In genomic region chr6:95804847-95805541, GRCh38 we compare ENCODE assay signal across 1 cellular context.
A peak's percentile ranks its signal among the peaks of the same experiment; 100 is the strongest.
TF ChIP-seq lines count a peak whose summit lies in the region.

No MANE protein-coding gene starts in this region.

TF ChIP-seq in GM12878, 131 proteins besides CTCF, POLR2A, EP300 and RAD21 (continued from another document):
- TF ChIP-seq CREM (IDR thresholded peaks at IDR 0.05; ENCODE audit: low read depth) (peak; percentile 24; the same call in 1 of the 2 replicates), RUNX3 (IDR thresholded peaks at IDR 0.05; ENCODE audit: low read length) (peak; percentile 91), RB1 (IDR thresholded peaks at IDR 0.05; ENCODE audit: borderline replicate concordance) (no peak), TBL1XR1 (IDR thresholded peaks at IDR 0.05; ENCODE audit: low read depth, low read length) (no peak), ZZZ3 (IDR thresholded peaks at IDR 0.05; ENCODE audit: control insufficient read depth, insufficient read length, low read depth) (no peak), SRF (IDR thresholded peaks at IDR 0.05; ENCODE audit: low read depth in 2 of 2, low read length in 2 of 2) (no peak), FOXM1 (IDR thresholded peaks at IDR 0.05; ENCODE audit: low read depth, low read length) (0 out of 2 replicates have a peak, but pooled peaks have one; percentile 54), NR2F1 (conservative IDR thresholded peaks at IDR 0.05) (no peak), SP1 (IDR thresholded peaks at IDR 0.05; ENCODE audit: low read depth, low read length) (no peak), CBFB (IDR thresholded peaks at IDR 0.05; ENCODE audit: low read depth) (0 out of 2 replicates have a peak, but pooled peaks have one; percentile 32), IKZF2 (IDR thresholded peaks at IDR 0.05) (no peak), IRF4 (IDR thresholded peaks at IDR 0.05; ENCODE audit: low read depth, low read length) (peak; percentile 64; the same call in 1 of the 2 replicates), DPF2 (IDR thresholded peaks at IDR 0.05) (0 out of 2 replicates have a peak, but pooled peaks have one; percentile 44), NFIC (IDR thresholded peaks at IDR 0.05; ENCODE audit: low read depth, low read length) (peak; percentile 85), BCL11A (IDR thresholded peaks at IDR 0.05; ENCODE audit: low read depth, low read length) (peak; percentile 57; the same call in 1 of the 2 replicates)
